In the genomic region with DNA sequence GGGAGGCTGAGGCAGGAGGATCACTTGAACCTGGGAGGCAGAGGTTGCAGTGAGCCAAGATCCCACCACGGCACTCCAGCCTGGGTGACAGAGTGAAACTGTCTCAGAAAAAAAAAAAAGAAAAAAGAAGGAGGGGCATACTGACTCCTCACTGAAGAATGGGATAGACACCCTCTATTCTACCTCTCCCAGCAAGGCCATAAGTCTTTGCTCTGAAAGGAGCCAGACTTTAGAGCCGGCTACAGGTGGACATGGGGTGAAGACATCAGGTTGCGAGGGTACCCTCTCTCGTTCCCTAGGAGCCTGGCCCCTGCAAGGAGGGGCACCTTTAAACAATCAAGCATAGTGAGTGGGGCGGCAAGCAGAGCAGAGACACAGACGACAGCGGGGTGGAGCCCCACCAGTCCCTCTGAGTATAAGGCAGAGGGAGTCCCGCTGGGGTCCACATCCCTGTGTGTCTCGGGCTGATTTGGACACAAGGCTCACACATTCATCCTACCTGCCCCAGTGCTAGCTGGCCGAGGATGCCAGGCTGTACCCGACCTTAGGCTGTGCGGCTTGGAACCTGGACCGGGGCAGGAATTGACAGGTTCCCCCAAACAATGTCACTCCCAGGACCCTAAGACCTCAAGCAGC, we compare ENCODE assay signal across 10 cellular contexts. TPM values are rescaled to one million over a fixed set of nuclear protein-coding genes. Genes with fewer than 3 reads are reported as not detected.
DNase-seq lines count a peak whose midpoint lies in the region; ATAC-seq and TF ChIP-seq lines count a peak whose summit lies in the region.
"Had no signal": no experiment of that assay in that cellular context is flagged by ENCODE, and none has a peak within 500 bp of the region (broad histone marks: within the 10 kb centered on the region; RNA-seq: fewer than 3 reads in every experiment).

No MANE protein-coding gene starts in this region.

- TF ChIP-seq CTCF in WTC11 (IDR thresholded peaks at IDR 0.05) = no peak

- H3K36me3 Mint-ChIP-seq in WTC11 = peaks cover 30% of the 10 kb centered on the region

- peak; percentile 44 for DNase-seq in NCI-H82 (lab: John Stamatoyannopoulos, UW)
- DNase-seq in NCI-H82 treated with DMSO at 0.1 percent for 48 hours (lab: John Stamatoyannopoulos, UW; ENCODE audit: unreplicated experiment) = no peak
- DNase-seq in WTC11 (ENCODE audit: low spot score) = no peak
- no peak for DNase-seq in stimulated activated CD4-positive, alpha-beta T cell treated with anti-CD3 and anti-CD28 coated beads, Interleukin-4, amount 100 ng/mL, for 24 hours
- no peak for DNase-seq in cortex of kidney (lab: John Stamatoyannopoulos, UW)
- no peak for DNase-seq in HEK293T (ENCODE audit: extremely low spot score)
- DNase-seq: Kasumi-1, NCI-H345 had no signal

- peaks cover 32% of the 10 kb centered on the region for H3K36me3 ChIP-seq in iPS-20b (ENCODE audit: insufficient read depth, low read depth, low read length)
- peaks cover 21 to 25% of the 10 kb centered on the region in 2 donors for H3K36me3 ChIP-seq in stomach smooth muscle (ENCODE audit: control insufficient read depth in 2 of 2, insufficient read depth in 2 of 2, low read length in 2 of 2)

- H3K27me3 ChIP-seq in iPS-20b (ENCODE audit: insufficient read depth, low read length) (peaks cover 36% of the 10 kb centered on the region), stomach smooth muscle (ENCODE audit: control insufficient read depth in 1 of 2, insufficient read depth in 2 of 2, low read length in 2 of 2) (peaks cover 10 to 11% of the 10 kb centered on the region in 2 donors)

- ATAC-seq in WTC11 = no peak

- POLR2A ChIA-PET in WTC11 (lab: Charles Lee) (no interaction called here), HEK293T (lab: Yijun Ruan, JAX) (interaction anchor here (1.4 kb wide), 1 partner anchor 35 kb away, joined by 4 read pairs; no protein-coding TSS in a partner anchor)

- H3K27ac ChIP-seq in iPS-20b (ENCODE audit: low read length) = no peak overlapping the region
- H3K27ac ChIP-seq in stomach smooth muscle (ENCODE audit: low read length) = no peak overlapping the region

- peaks cover 31% of the 10 kb centered on the region for H3K27me3 Mint-ChIP-seq in WTC11 (ENCODE audit: low read depth)

- H3K9me3 ChIP-seq in iPS-20b (ENCODE audit: insufficient read depth, low read depth, low read length) (no peaks in the 10 kb centered on the region), stomach smooth muscle (ENCODE audit: control insufficient read depth in 2 of 2, low read length in 2 of 2) (no peaks in the 10 kb centered on the region)

- no peaks in the 10 kb centered on the region for H3K9me3 Mint-ChIP-seq in WTC11

- peak overlapping the region; percentile 79 for H3K4me3 ChIP-seq in iPS-20b (ENCODE audit: low read length)
- H3K4me3 ChIP-seq in stomach smooth muscle (ENCODE audit: low read length in 2 of 2) = peak overlapping the region; percentile 54 to 72

- CTCF ChIA-PET in WTC11 (lab: Charles Lee) = interaction anchor here (1.1 to 2.2 kb wide), 4 partner anchors 8 to 89 kb away, joined by 3 to 19 read pairs (median 4); no protein-coding TSS in a partner anchor
- CTCF ChIA-PET in HEK293T (lab: Yijun Ruan, JAX) = no interaction called here

- peaks cover 42% of the 10 kb centered on the region for H3K4me1 Mint-ChIP-seq in WTC11

- H3K27ac Mint-ChIP-seq in WTC11 = no peak overlapping the region

- no peak overlapping the region for H3K9ac ChIP-seq in iPS-20b (ENCODE audit: low read depth, low read length)
- H3K9ac ChIP-seq in stomach smooth muscle (ENCODE audit: low read length in 2 of 2) = peak overlapping the region in 1 of 2 donors; percentile 42

- no peaks in the 10 kb centered on the region; the same call in 1 of the 2 replicates for H3K4me1 ChIP-seq in iPS-20b (ENCODE audit: insufficient read depth, low read length)
- H3K4me1 ChIP-seq in stomach smooth muscle (ENCODE audit: control insufficient read depth, insufficient read depth, low read length) = peaks cover 18% of the 10 kb centered on the region

- H3K4me3 Mint-ChIP-seq in WTC11 = peak overlapping the region; percentile 77

TF ChIP-seq in WTC11, 78 proteins besides CTCF, POLR2A, EP300 and RAD21 (continues in another document):
- no peak for TF ChIP-seq HMGA2 (CRISPR knock-in tag; IDR thresholded peaks at IDR 0.05)
- TF ChIP-seq GABPB1 (CRISPR knock-in tag; IDR thresholded peaks at IDR 0.05) = no peak
- no peak for TF ChIP-seq CREM (CRISPR knock-in tag; IDR thresholded peaks at IDR 0.05)
- TF ChIP-seq, protein P1, sequence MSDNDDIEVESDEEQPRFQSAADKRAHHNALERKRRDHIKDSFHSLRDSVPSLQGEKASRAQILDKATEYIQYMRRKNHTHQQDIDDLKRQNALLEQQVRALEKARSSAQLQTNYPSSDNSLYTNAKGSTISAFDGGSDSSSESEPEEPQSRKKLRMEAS (CRISPR knock-in tag; IDR thresholded peaks at IDR 0.05) = no peak
- no peak for TF ChIP-seq NR1H2 (CRISPR knock-in tag; IDR thresholded peaks at IDR 0.05)
- TF ChIP-seq FOXP1 (CRISPR knock-in tag; IDR thresholded peaks at IDR 0.05; ENCODE audit: borderline replicate concordance) = no peak
- TF ChIP-seq TCF7 (CRISPR knock-in tag; IDR thresholded peaks at IDR 0.05; ENCODE audit: low read depth) = no peak

TF ChIP-seq in HEK293T, 16 proteins besides CTCF, POLR2A, EP300 and RAD21:
- TF ChIP-seq ARNT (IDR thresholded peaks at IDR 0.05) = no peak
- TF ChIP-seq FOXM1 (IDR thresholded peaks at IDR 0.05; ENCODE audit: borderline replicate concordance) = no peak
- TF ChIP-seq, protein P2, sequence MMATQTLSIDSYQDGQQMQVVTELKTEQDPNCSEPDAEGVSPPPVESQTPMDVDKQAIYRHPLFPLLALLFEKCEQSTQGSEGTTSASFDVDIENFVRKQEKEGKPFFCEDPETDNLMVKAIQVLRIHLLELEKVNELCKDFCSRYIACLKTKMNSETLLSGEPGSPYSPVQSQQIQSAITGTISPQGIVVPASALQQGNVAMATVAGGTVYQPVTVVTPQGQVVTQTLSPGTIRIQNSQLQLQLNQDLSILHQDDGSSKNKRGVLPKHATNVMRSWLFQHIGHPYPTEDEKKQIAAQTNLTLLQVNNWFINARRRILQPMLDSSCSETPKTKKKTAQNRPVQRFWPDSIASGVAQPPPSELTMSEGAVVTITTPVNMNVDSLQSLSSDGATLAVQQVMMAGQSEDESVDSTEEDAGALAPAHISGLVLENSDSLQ (IDR thresholded peaks at IDR 0.05) = no peak
- TF ChIP-seq CTBP1 (IDR thresholded peaks at IDR 0.05; ENCODE audit: borderline replicate concordance) = no peak
- no peak for TF ChIP-seq FOXK2 (IDR thresholded peaks at IDR 0.05)
- no peak for TF ChIP-seq SUZ12 (IDR thresholded peaks at IDR 0.05)
- TF ChIP-seq ELF4 (IDR thresholded peaks at IDR 0.05) = no peak
- no peak for TF ChIP-seq FOXA1 (IDR thresholded peaks at IDR 0.05)
- TF ChIP-seq L3MBTL2 (conservative IDR thresholded peaks at IDR 0.05) = no peak

RNA-seq across cellular contexts. Expression of gene GRAMD2A, which starts 1.1 kb away (rescaled TPM):
- total RNA-seq in WTC11 (2021) = 1.8 to 2.6 TPM (median 1.9 TPM) in 3 replicates

RNA-seq across cellular contexts. Expression of gene PKM, which starts 34.5 kb away (rescaled TPM):
- 858 to 1,399 TPM (median 1,351 TPM) in 3 replicates for total RNA-seq in WTC11 (2021)
